In the genomic region with DNA sequence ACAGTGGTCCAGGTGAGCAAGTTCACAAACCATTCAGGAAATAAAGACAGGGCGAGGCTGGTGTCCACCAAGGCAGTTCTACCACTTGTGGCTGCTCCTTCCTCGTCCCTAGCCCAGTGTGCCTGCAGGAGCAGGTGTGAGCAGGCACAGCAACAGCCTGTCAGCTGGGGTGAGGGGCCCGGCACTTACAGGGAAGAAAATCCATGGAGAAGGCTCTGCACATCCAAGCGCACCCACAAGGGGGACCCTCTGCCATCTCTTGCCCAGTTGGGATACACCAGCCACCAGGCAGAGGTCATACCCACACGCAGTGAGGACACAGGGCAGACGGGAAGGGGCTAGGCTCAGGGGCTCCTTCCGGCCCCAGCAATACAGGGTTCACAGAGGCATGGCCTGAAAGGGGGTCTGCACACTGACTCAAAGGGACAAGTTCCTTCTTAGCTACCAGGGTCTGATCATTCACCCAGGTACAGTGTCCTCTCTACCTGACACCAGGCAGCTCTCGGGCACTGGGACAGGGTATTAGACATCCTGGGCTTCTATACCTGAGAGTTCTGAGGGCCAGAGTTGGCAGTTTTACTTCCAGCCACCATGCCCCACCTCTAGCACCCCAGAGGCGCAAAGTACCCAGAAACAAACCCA, we compare ENCODE assay signal across 1 cellular context.
A peak's percentile ranks its signal among the peaks of the same experiment; 100 is the strongest.
TF ChIP-seq lines count a peak whose summit lies in the region.

No MANE protein-coding gene starts in this region.

TF ChIP-seq in HEK293, 187 proteins besides CTCF, POLR2A, EP300 and RAD21 (continued from another document):
- TF ChIP-seq, protein P1, sequence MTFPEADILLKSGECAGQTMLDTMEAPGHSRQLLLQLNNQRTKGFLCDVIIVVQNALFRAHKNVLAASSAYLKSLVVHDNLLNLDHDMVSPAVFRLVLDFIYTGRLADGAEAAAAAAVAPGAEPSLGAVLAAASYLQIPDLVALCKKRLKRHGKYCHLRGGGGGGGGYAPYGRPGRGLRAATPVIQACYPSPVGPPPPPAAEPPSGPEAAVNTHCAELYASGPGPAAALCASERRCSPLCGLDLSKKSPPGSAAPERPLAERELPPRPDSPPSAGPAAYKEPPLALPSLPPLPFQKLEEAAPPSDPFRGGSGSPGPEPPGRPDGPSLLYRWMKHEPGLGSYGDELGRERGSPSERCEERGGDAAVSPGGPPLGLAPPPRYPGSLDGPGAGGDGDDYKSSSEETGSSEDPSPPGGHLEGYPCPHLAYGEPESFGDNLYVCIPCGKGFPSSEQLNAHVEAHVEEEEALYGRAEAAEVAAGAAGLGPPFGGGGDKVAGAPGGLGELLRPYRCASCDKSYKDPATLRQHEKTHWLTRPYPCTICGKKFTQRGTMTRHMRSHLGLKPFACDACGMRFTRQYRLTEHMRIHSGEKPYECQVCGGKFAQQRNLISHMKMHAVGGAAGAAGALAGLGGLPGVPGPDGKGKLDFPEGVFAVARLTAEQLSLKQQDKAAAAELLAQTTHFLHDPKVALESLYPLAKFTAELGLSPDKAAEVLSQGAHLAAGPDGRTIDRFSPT (tag by site-specific recombination; IDR thresholded peaks at IDR 0.05) = 0 out of 2 replicates have a peak, but pooled peaks have one; percentile 36
- no peak for TF ChIP-seq ZFP69B (tag by site-specific recombination; IDR thresholded peaks at IDR 0.05)
- TF ChIP-seq ZNF366 (tag by site-specific recombination; conservative IDR thresholded peaks at IDR 0.05) = no peak
- no peak for TF ChIP-seq ZNF521 (tag by site-specific recombination; IDR thresholded peaks at IDR 0.05)
- no peak for TF ChIP-seq MYNN (tag by site-specific recombination; IDR thresholded peaks at IDR 0.05; ENCODE audit: borderline replicate concordance)
- TF ChIP-seq ZNF426 (tag by site-specific recombination; IDR thresholded peaks at IDR 0.05) = no peak
- peak; percentile 69; the same call in 1 of the 2 replicates for TF ChIP-seq SCRT1 (tag by site-specific recombination; IDR thresholded peaks at IDR 0.05; ENCODE audit: borderline replicate concordance)
- no peak for TF ChIP-seq ZNF843 (tag by site-specific recombination; IDR thresholded peaks at IDR 0.05)
- peak; percentile 70 for TF ChIP-seq ZNF2 (tag by site-specific recombination; IDR thresholded peaks at IDR 0.05)
- no peak for TF ChIP-seq ZNF501 (tag by site-specific recombination; IDR thresholded peaks at IDR 0.05)
